ENCODE assay signal across 27 cellular contexts in genomic region chr12:48827026-48827425, GRCh38.
"Had no signal": no experiment of that assay in that cellular context is flagged by ENCODE, and none has a peak within 500 bp of the region (broad histone marks: within the 10 kb centered on the region; RNA-seq: fewer than 3 reads in every experiment).

No MANE protein-coding gene starts in this region.

- H3K36me3 Mint-ChIP-seq: activated naive CD8-positive, alpha-beta T cell had no signal

- H3K4me3 Mint-ChIP-seq: activated CD4-positive, alpha-beta memory T cell treated with anti-CD3 and anti-CD28 coated beads for 36 hours; activated CD4-positive, alpha-beta T cell treated with anti-CD3 and anti-CD28 coated beads for 36 hours; activated CD4-positive, alpha-beta T cell treated with anti-CD3 and anti-CD28 coated beads, Interleukin-2, amount 10 ng/mL, durations not matched to agents 24 days and 14 days; activated CD8-positive, alpha-beta T cell treated with anti-CD3 and anti-CD28 coated beads, Interleukin-2, amount 10 ng/mL, durations not matched to agents 7 days and 5 days; activated naive CD8-positive, alpha-beta T cell; activated T-cell treated with anti-CD3 and anti-CD28 coated beads, Interleukin-2, amount 50 U/mL, for 24 hours; activated T-cell treated with anti-CD3 and anti-CD28 coated beads, Interleukin-2, amount 50 U/mL, for 72 hours had no signal

- H3K4me1 Mint-ChIP-seq: activated CD4-positive, alpha-beta T cell treated with anti-CD3 and anti-CD28 coated beads for 36 hours; activated CD4-positive, alpha-beta T cell treated with anti-CD3 and anti-CD28 coated beads, Interleukin-2, amount 10 ng/mL, durations not matched to agents 24 days and 14 days had no signal

- H3K27me3 Mint-ChIP-seq: activated CD4-positive, alpha-beta memory T cell treated with anti-CD3 and anti-CD28 coated beads for 36 hours; activated CD4-positive, alpha-beta T cell treated with anti-CD3 and anti-CD28 coated beads for 36 hours; activated CD4-positive, alpha-beta T cell treated with anti-CD3 and anti-CD28 coated beads, Interleukin-2, amount 10 ng/mL, durations not matched to agents 24 days and 14 days; activated naive CD8-positive, alpha-beta T cell; activated T-cell treated with anti-CD3 and anti-CD28 coated beads, Interleukin-2, amount 50 U/mL, for 24 hours had no signal

- H3K9me3 ChIP-seq: body of pancreas, colonic mucosa had no signal

- H3K9me3 Mint-ChIP-seq: activated CD4-positive, alpha-beta memory T cell treated with anti-CD3 and anti-CD28 coated beads for 36 hours; activated CD4-positive, alpha-beta T cell treated with anti-CD3 and anti-CD28 coated beads, Interleukin-2, amount 10 ng/mL, durations not matched to agents 24 days and 14 days; activated T-cell treated with anti-CD3 and anti-CD28 coated beads, Interleukin-2, amount 50 U/mL, for 24 hours; activated T-cell treated with anti-CD3 and anti-CD28 coated beads, Interleukin-2, amount 50 U/mL, for 72 hours had no signal

- DNase-seq: activated CD4-positive, alpha-beta memory T cell treated with anti-CD3 and anti-CD28 coated beads for 36 hours; activated CD4-positive, alpha-beta T cell treated with anti-CD3 and anti-CD28 coated beads for 36 hours; activated CD4-positive, alpha-beta T cell treated with anti-CD3 and anti-CD28 coated beads, Interleukin-2, amount 10 ng/mL, durations not matched to agents 24 days and 14 days; activated CD4-positive, CD25-positive, alpha-beta regulatory T cell; activated CD4-positive, CD25-positive, alpha-beta regulatory T cell treated with anti-CD3 and anti-CD28 coated beads, Interleukin-2, amount 50 U/mL, for 72 hours; activated CD8-positive, alpha-beta memory T cell treated with anti-CD3 and anti-CD28 coated beads, Interleukin-2, amount 50 U/mL, for 48 hours; activated CD8-positive, alpha-beta T cell treated with anti-CD3 and anti-CD28 coated beads, Interleukin-2, amount 10 ng/mL, durations not matched to agents 7 days and 5 days; activated gamma-delta T cell treated with Interleukin-2 at 50 U/mL for 16 hours; activated naive CD4-positive, alpha-beta T cell treated with anti-CD3 and anti-CD28 coated beads, Interleukin-2, amount 50 U/mL, for 16 hours; activated naive CD4-positive, alpha-beta T cell treated with Interleukin-2 at 50 U/mL for 16 hours; activated T-cell treated with anti-CD3 and anti-CD28 coated beads for 4 hours; activated T-cell treated with anti-CD3 and anti-CD28 coated beads, Interleukin-2, amount 50 U/mL, for 24 hours; activated T-cell treated with anti-CD3 and anti-CD28 coated beads, Interleukin-2, amount 50 U/mL, for 72 hours; amygdala; aorta; body of pancreas; central memory CD4-positive, alpha-beta T cell; cerebellar nuclear complex; colonic mucosa; effector CD8-positive, alpha-beta T cell; foreskin fibroblast; head of caudate nucleus; T-helper 2 cell had no signal

- ATAC-seq: activated CD4-positive, alpha-beta T cell treated with anti-CD3 and anti-CD28 coated beads for 36 hours; activated CD8-positive, alpha-beta T cell treated with anti-CD3 and anti-CD28 coated beads, Interleukin-2, amount 10 ng/mL, durations not matched to agents 7 days and 5 days; activated T-cell treated with anti-CD3 and anti-CD28 coated beads, Interleukin-2, amount 50 U/mL, for 72 hours; body of pancreas had no signal

- H3K27me3 ChIP-seq: body of pancreas, colonic mucosa had no signal

- H3K4me3 ChIP-seq: body of pancreas, colonic mucosa had no signal

- FAIRE-seq: endometrium, endothelial cell of umbilical vein, frontal cortex had no signal

- H3K27ac Mint-ChIP-seq: activated CD4-positive, alpha-beta memory T cell treated with anti-CD3 and anti-CD28 coated beads for 36 hours; activated CD4-positive, alpha-beta T cell treated with anti-CD3 and anti-CD28 coated beads for 36 hours; activated CD4-positive, alpha-beta T cell treated with anti-CD3 and anti-CD28 coated beads, Interleukin-2, amount 10 ng/mL, durations not matched to agents 24 days and 14 days; activated CD8-positive, alpha-beta T cell treated with anti-CD3 and anti-CD28 coated beads, Interleukin-2, amount 10 ng/mL, durations not matched to agents 7 days and 5 days; activated naive CD8-positive, alpha-beta T cell; activated T-cell treated with anti-CD3 and anti-CD28 coated beads, Interleukin-2, amount 50 U/mL, for 24 hours; activated T-cell treated with anti-CD3 and anti-CD28 coated beads, Interleukin-2, amount 50 U/mL, for 72 hours had no signal

- H3K4me1 ChIP-seq: body of pancreas, colonic mucosa had no signal

- H3K27ac ChIP-seq: body of pancreas, colonic mucosa had no signal
